ENCODE assay signal across 13 cellular contexts in the genomic region with DNA sequence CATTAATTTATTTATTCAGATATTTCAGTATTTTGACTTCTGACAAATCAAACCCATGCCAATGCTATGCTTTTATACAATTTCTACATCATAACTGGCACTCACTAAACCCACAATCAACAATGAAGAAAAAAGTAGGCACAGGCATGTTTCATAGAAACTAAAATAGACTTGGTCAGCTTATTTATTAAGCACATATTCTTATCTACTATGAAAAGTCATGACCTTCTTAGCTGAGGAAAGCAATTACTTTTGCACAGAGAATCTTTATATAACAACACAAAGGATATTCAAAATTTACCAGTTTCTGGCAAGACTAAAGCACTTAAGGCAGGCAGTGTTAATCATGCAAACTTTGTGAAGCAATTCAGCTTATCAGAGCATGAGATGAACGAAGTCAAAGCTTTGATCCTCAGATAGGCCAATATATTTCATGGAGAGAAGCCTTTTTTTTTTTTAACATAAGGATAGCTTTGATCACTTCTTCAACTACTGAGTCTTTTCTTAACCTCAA.
DNase-seq lines count a peak whose midpoint lies in the region; ATAC-seq and TF ChIP-seq lines count a peak whose summit lies in the region.
"Had no signal": no experiment of that assay in that cellular context is flagged by ENCODE, and none has a peak within 500 bp of the region (broad histone marks: within the 10 kb centered on the region; RNA-seq: fewer than 3 reads in every experiment).

No MANE protein-coding gene starts in this region.

- peaks cover 35% of the 10 kb centered on the region for H3K36me3 Mint-ChIP-seq in activated CD4-positive, alpha-beta T cell treated with anti-CD3 and anti-CD28 coated beads, Interleukin-2, amount 10 ng/mL, durations not matched to agents 7 days and 5 days (ENCODE audit: low read depth)
- no peaks in the 10 kb centered on the region for H3K36me3 Mint-ChIP-seq in Calu3 (ENCODE audit: insufficient read depth, unreplicated experiment)
- peaks cover 0 to 5% of the 10 kb centered on the region in 2 donors for H3K36me3 Mint-ChIP-seq in activated naive CD4-positive, alpha-beta T cell treated with anti-CD3 and anti-CD28 coated beads, Interleukin-2, amount 50 U/mL, for 72 hours
- H3K36me3 Mint-ChIP-seq in naive thymus-derived CD8-positive, alpha-beta T cell = no peaks in the 10 kb centered on the region

- peaks cover 91% of the 10 kb centered on the region for H3K4me1 Mint-ChIP-seq in activated CD4-positive, alpha-beta T cell treated with anti-CD3 and anti-CD28 coated beads, Interleukin-2, amount 10 ng/mL, durations not matched to agents 7 days and 5 days
- peaks cover 56% of the 10 kb centered on the region for H3K4me1 Mint-ChIP-seq in Calu3 (ENCODE audit: low read depth, unreplicated experiment)
- H3K4me1 Mint-ChIP-seq in naive thymus-derived CD8-positive, alpha-beta T cell = peaks cover 37 to 89% (median 76%) of the 10 kb centered on the region in 4 donors

- POLR2A ChIA-PET in activated CD4-positive, alpha-beta T cell treated with anti-CD3 and anti-CD28 coated beads, Interleukin-2, amount 10 ng/mL, durations not matched to agents 7 days and 5 days (lab: Charles Lee) = interaction anchor here (1.3 kb wide), 1 partner anchor 61 kb away, joined by 3 read pairs; no protein-coding TSS in a partner anchor
- POLR2A ChIA-PET in naive thymus-derived CD8-positive, alpha-beta T cell (lab: Charles Lee) = interaction anchor here (0.5 to 4.6 kb wide), 8 partner anchors 10 to 1157 kb away, joined by 3 to 25 read pairs (median 5); no protein-coding TSS in a partner anchor

- CTCF ChIA-PET in activated CD4-positive, alpha-beta T cell treated with anti-CD3 and anti-CD28 coated beads, Interleukin-2, amount 10 ng/mL, durations not matched to agents 7 days and 5 days (lab: Charles Lee) = interaction anchor here (0.7 to 4.2 kb wide), 8 partner anchors 9 to 213 kb away, joined by 3 to 25 read pairs (median 6); no protein-coding TSS in a partner anchor
- CTCF ChIA-PET in Calu3 (lab: Charles Lee) = no interaction called here

- no peak for TF ChIP-seq CTCF in Calu3 (IDR thresholded peaks at IDR 0.05; ENCODE audit: unreplicated experiment)

- ATAC-seq in activated naive CD4-positive, alpha-beta T cell treated with anti-CD3 and anti-CD28 coated beads, Interleukin-2, amount 50 U/mL, for 72 hours = no peak
- peak in 1 of 2 donors; percentile 10 for ATAC-seq in naive thymus-derived CD8-positive, alpha-beta T cell
- no peak for ATAC-seq in HG03175 (IDR thresholded peaks at IDR 0.05; ENCODE audit: unreplicated experiment)

- no peaks in the 10 kb centered on the region for H3K27me3 Mint-ChIP-seq in activated CD4-positive, alpha-beta T cell treated with anti-CD3 and anti-CD28 coated beads, Interleukin-2, amount 10 ng/mL, durations not matched to agents 7 days and 5 days
- H3K27me3 Mint-ChIP-seq in Calu3 (ENCODE audit: unreplicated experiment) = no peaks in the 10 kb centered on the region
- H3K27me3 Mint-ChIP-seq in naive thymus-derived CD8-positive, alpha-beta T cell = no peaks in the 10 kb centered on the region

- no peak for DNase-seq in activated CD4-positive, alpha-beta T cell treated with anti-CD3 and anti-CD28 coated beads, Interleukin-2, amount 10 ng/mL, durations not matched to agents 7 days and 5 days
- DNase-seq in activated CD4-positive, alpha-beta T cell treated with anti-CD3 and anti-CD28 coated beads for 1 hour = no peak
- DNase-seq in Calu3 (no peak), NOMO-1 treated with dmso at 0.1 percent for 144 hours (lab: John Stamatoyannopoulos, UW; ENCODE audit: unreplicated experiment) (no peak), NCI-H748 treated with DMSO at 0.1 percent for 48 hours (lab: John Stamatoyannopoulos, UW) (no peak)
- no peak for DNase-seq in activated naive CD4-positive, alpha-beta T cell treated with anti-CD3 and anti-CD28 coated beads, Interleukin-2, amount 50 U/mL, for 72 hours (ENCODE audit: low spot score in 2 of 2)
- DNase-seq in naive thymus-derived CD8-positive, alpha-beta T cell = no peak
- DNase-seq: COR-L47, IMR-90, NCI-H2081 treated with DMSO at 0.1 percent for 48 hours, NCI-H526, nephron progenitor cell had no signal

- H3K4me3 Mint-ChIP-seq in activated CD4-positive, alpha-beta T cell treated with anti-CD3 and anti-CD28 coated beads, Interleukin-2, amount 10 ng/mL, durations not matched to agents 7 days and 5 days = peak overlapping the region; percentile 31
- peak overlapping the region; percentile 4 for H3K4me3 Mint-ChIP-seq in Calu3 (ENCODE audit: low read depth, unreplicated experiment)
- peak overlapping the region; percentile 11 to 79 (median 68) for H3K4me3 Mint-ChIP-seq in naive thymus-derived CD8-positive, alpha-beta T cell
- H3K4me3 Mint-ChIP-seq: nephron progenitor cell had no signal

- BruUV-seq in Calu3 (replicated peaks; lab: Mats Ljungman, UMichigan) = no TSS peak

- H3K27ac Mint-ChIP-seq in activated CD4-positive, alpha-beta T cell treated with anti-CD3 and anti-CD28 coated beads, Interleukin-2, amount 10 ng/mL, durations not matched to agents 7 days and 5 days = peak overlapping the region; percentile 82
- peak overlapping the region; percentile 50 for H3K27ac Mint-ChIP-seq in Calu3 (ENCODE audit: unreplicated experiment)
- peak overlapping the region; percentile 85 to 90 for H3K27ac Mint-ChIP-seq in activated naive CD4-positive, alpha-beta T cell treated with anti-CD3 and anti-CD28 coated beads, Interleukin-2, amount 50 U/mL, for 72 hours
- H3K27ac Mint-ChIP-seq in naive thymus-derived CD8-positive, alpha-beta T cell = peak overlapping the region; percentile 75 to 97 (median 92)

- peaks cover 2% of the 10 kb centered on the region for H3K9me3 Mint-ChIP-seq in activated CD4-positive, alpha-beta T cell treated with anti-CD3 and anti-CD28 coated beads, Interleukin-2, amount 10 ng/mL, durations not matched to agents 7 days and 5 days
- H3K9me3 Mint-ChIP-seq in Calu3 (ENCODE audit: low read depth, unreplicated experiment) = no peaks in the 10 kb centered on the region
- no peaks in the 10 kb centered on the region for H3K9me3 Mint-ChIP-seq in activated naive CD4-positive, alpha-beta T cell treated with anti-CD3 and anti-CD28 coated beads, Interleukin-2, amount 50 U/mL, for 72 hours
- no peaks in the 10 kb centered on the region for H3K9me3 Mint-ChIP-seq in naive thymus-derived CD8-positive, alpha-beta T cell
- H3K9me3 Mint-ChIP-seq: nephron progenitor cell had no signal

- intact Hi-C loops in Calu3 (cut with micrococcal nuclease; ENCODE audit: unreplicated experiment) = loop anchor here (5.0 kb wide), 3 partner anchors 52 to 212 kb away; no protein-coding TSS in a partner anchor

Comparison
In these comparisons a context has a peak if more than half of its experiments do, and no peak if none do; other contexts are left out.
1. H3K4me3 Mint-ChIP-seq: peak in every context shown above with its lines; median percentile 68 in naive thymus-derived CD8-positive, alpha-beta T cell; 31 in activated CD4-positive, alpha-beta T cell treated with anti-CD3 and anti-CD28 coated beads, Interleukin-2, amount 10 ng/mL, durations not matched to agents 7 days and 5 days; 4 in Calu3.